ENCODE assay signal across 21 cellular contexts in the genomic region with DNA sequence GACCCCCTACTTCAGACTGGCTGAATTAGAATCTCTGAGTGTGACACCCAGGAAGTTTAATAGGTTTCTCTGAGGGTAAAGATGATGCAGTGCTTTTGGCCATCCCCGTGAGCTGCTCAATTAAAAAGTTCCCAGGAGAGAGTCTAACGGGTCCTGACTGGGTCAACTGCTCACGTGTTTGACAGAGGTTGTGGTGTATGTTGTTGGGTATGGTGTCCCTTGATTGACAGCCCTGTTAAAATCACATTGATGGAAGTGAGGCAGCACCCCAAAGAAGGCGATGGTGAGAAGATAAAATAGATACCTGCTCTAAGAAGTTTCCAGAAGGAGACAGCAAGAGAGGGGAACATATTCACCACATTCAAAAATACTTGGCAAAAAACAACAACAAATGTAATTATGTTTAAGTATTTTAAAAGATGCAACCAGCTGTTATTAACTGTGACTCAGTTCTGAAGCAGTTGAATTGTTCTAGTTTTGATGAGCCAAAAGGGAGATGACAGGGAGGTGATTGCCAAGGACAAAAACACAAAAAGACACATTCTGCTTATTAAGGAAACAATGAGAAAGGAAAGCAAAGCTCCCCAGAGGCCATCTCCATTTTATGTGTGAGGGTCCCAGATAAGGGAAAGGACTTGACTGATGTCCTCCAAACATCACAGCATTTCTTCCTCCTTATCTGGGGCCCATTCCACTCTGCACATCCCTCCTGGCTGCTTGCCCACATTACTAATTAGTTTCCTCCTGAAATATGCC. TPM values are rescaled to one million over a fixed set of nuclear protein-coding genes. Genes with fewer than 3 reads are reported as not detected.
DNase-seq lines count a peak whose midpoint lies in the region; ATAC-seq, FAIRE-seq and TF ChIP-seq lines count a peak whose summit lies in the region.
"Had no signal": no experiment of that assay in that cellular context is flagged by ENCODE, and none has a peak within 500 bp of the region (broad histone marks: within the 10 kb centered on the region; RNA-seq: fewer than 3 reads in every experiment).

No MANE protein-coding gene starts in this region.

- WGBS in K562 (ENCODE audit: insufficient coverage, low coverage, missing lambda C conversion rate), result 8% methylated on average over 4 of the region's 4 CpGs

- no peaks in the 10 kb centered on the region for H4K20me1 ChIP-seq in K562 (replicated peaks; ENCODE audit: control insufficient read depth, insufficient read depth, low read length)
- no peaks in the 10 kb centered on the region for H4K20me1 ChIP-seq in neural progenitor cell (ENCODE audit: low read depth)

- CTCF ChIA-PET in Calu3 (lab: Charles Lee), result interaction anchor here (1.0 to 3.8 kb wide), 2 partner anchors 82 to 93 kb away, joined by 3 to 60 read pairs; no protein-coding TSS in a partner anchor
- CTCF ChIA-PET in K562 (lab: Yijun Ruan, JAX; ENCODE audit: low intra/inter-chr PET ratio), result interaction anchor here (0.6 to 2.8 kb wide), 3 partner anchors 86 to 257 kb away, joined by 3 to 28 read pairs (median 3); no protein-coding TSS in a partner anchor

- no peak overlapping the region for H3K9ac ChIP-seq in K562 (ENCODE audit: insufficient read depth in 1 of 2, low read depth in 2 of 2, low read length in 2 of 2)
- H3K9ac ChIP-seq in neural progenitor cell, result no peak overlapping the region

- H3K27me3 Mint-ChIP-seq in Calu3 (ENCODE audit: unreplicated experiment), result no peaks in the 10 kb centered on the region
- no peaks in the 10 kb centered on the region for H3K27me3 Mint-ChIP-seq in HFFc6 (ENCODE audit: insufficient read depth)
- peaks cover 3% of the 10 kb centered on the region for H3K27me3 Mint-ChIP-seq in neural progenitor cell (ENCODE audit: insufficient read depth, low read depth)
- H3K27me3 Mint-ChIP-seq in activated T-cell treated with anti-CD3 and anti-CD28 coated beads, Interleukin-2, amount 50 U/mL, for 24 hours, result no peaks in the 10 kb centered on the region
- H3K27me3 Mint-ChIP-seq: stimulated activated naive B cell treated with anti-CD40 and anti-IgM and Interleukin-4, amounts not matched to agents 10 μg/mL and 1 μg/mL and 100 μg/mL, for 72 hours had no signal

- H3K27me3 ChIP-seq in K562 (ENCODE audit: control insufficient read depth in 2 of 2, insufficient read depth in 2 of 2, low read length in 2 of 2) (no peaks in the 10 kb centered on the region), neural progenitor cell (no peaks in the 10 kb centered on the region)
- H3K27me3 ChIP-seq: breast epithelium, esophagus squamous epithelium, heart right ventricle, MG63, thyroid gland had no signal

- peak overlapping the region; percentile 31 for H3K27ac Mint-ChIP-seq in Calu3 (ENCODE audit: unreplicated experiment)
- peak overlapping the region; percentile 25; the same call in 1 of the 2 replicates for H3K27ac Mint-ChIP-seq in HFFc6
- peak overlapping the region; percentile 9 for H3K27ac Mint-ChIP-seq in neural progenitor cell
- H3K27ac Mint-ChIP-seq in activated T-cell treated with anti-CD3 and anti-CD28 coated beads, Interleukin-2, amount 50 U/mL, for 24 hours, result no peak overlapping the region
- H3K27ac Mint-ChIP-seq: stimulated activated naive B cell treated with anti-CD40 and anti-IgM and Interleukin-4, amounts not matched to agents 10 μg/mL and 1 μg/mL and 100 μg/mL, for 72 hours had no signal

- H3K9me3 Mint-ChIP-seq in Calu3 (ENCODE audit: low read depth, unreplicated experiment) (no peaks in the 10 kb centered on the region), HFFc6 (no peaks in the 10 kb centered on the region), neural progenitor cell (no peaks in the 10 kb centered on the region)
- no peaks in the 10 kb centered on the region for H3K9me3 Mint-ChIP-seq in activated T-cell treated with anti-CD3 and anti-CD28 coated beads, Interleukin-2, amount 50 U/mL, for 24 hours
- H3K9me3 Mint-ChIP-seq: immature natural killer cell; stimulated activated naive B cell treated with anti-CD40 and anti-IgM and Interleukin-4, amounts not matched to agents 10 μg/mL and 1 μg/mL and 100 μg/mL, for 72 hours had no signal

- H3K9me3 ChIP-seq in K562 (replicated peaks; ENCODE audit: control insufficient read depth, insufficient read depth, low read depth, low read length) (no peaks in the 10 kb centered on the region), neural progenitor cell (ENCODE audit: low read depth) (no peaks in the 10 kb centered on the region)
- H3K9me3 ChIP-seq: breast epithelium, esophagus squamous epithelium, heart right ventricle, MG63, thyroid gland had no signal

- TF ChIP-seq CTCF in Calu3 (IDR thresholded peaks at IDR 0.05; ENCODE audit: unreplicated experiment), result no peak
- no peak for TF ChIP-seq CTCF in HFFc6 (IDR thresholded peaks at IDR 0.05)
- TF ChIP-seq CTCF in K562 (IDR thresholded peaks at IDR 0.05 in 2 of 3, conservative IDR thresholded peaks at IDR 0.05 in 1 of 3; ENCODE audit: insufficient read depth in 2 of 3, low read depth in 1 of 3, low read length in 3 of 3), result no peak
- TF ChIP-seq CTCF in neural progenitor cell (IDR thresholded peaks at IDR 0.05), result no peak
- TF ChIP-seq CTCF in GM13976 (IDR thresholded peaks at IDR 0.05; ENCODE audit: borderline replicate concordance, control extremely low read depth, extremely low read depth, insufficient read depth, missing control alignments), result no peak

- H3K4me1 ChIP-seq in K562 (replicated peaks in 1 of 2; ENCODE audit: control insufficient read depth in 2 of 2, insufficient read depth in 2 of 2, low read length in 2 of 2) (peaks cover 7 to 15% of the 10 kb centered on the region in 2 experiments; a peak in 4 of 5 replicates), neural progenitor cell (no peaks in the 10 kb centered on the region)
- H3K4me1 ChIP-seq: breast epithelium, thyroid gland had no signal

- H3K36me3 ChIP-seq in K562 (ENCODE audit: control insufficient read depth, insufficient read depth, low read length) (no peaks in the 10 kb centered on the region), neural progenitor cell (no peaks in the 10 kb centered on the region)
- H3K36me3 ChIP-seq: breast epithelium had no signal

- H3K4me3 ChIP-seq in K562 (no peak overlapping the region), neural progenitor cell (no peak overlapping the region)
- H3K4me3 ChIP-seq: breast epithelium, esophagus squamous epithelium, heart right ventricle, MG63, thyroid gland had no signal

- H3K4me1 Mint-ChIP-seq in Calu3 (ENCODE audit: low read depth, unreplicated experiment) (peaks cover 22% of the 10 kb centered on the region), HFFc6 (ENCODE audit: low read depth) (peaks cover 21% of the 10 kb centered on the region), neural progenitor cell (no peaks in the 10 kb centered on the region)
- peaks cover 4% of the 10 kb centered on the region for H3K4me1 Mint-ChIP-seq in activated T-cell treated with anti-CD3 and anti-CD28 coated beads, Interleukin-2, amount 50 U/mL, for 24 hours (ENCODE audit: low read depth)

- peak; percentile 82 for ATAC-seq in K562

- POLR2A ChIA-PET in K562 (lab: Yijun Ruan, JAX), result interaction anchor here (0.5 to 3.3 kb wide), 4 partner anchors 10 to 876 kb away, joined by 3 to 18 read pairs (median 6); no protein-coding TSS in a partner anchor

- intact Hi-C loops in Calu3 (cut with micrococcal nuclease; ENCODE audit: unreplicated experiment) (loop anchor here (1.0 to 5.0 kb wide), 2 partner anchors 76 to 94 kb away; a partner anchor contains a TSS), K562 (cut with micrococcal nuclease) (loop anchor here (1.0 to 5.0 kb wide), 3 partner anchors 76 to 261 kb away; a partner anchor contains a TSS)

- no peaks in the 10 kb centered on the region for H3K9me1 ChIP-seq in K562 (ENCODE audit: control insufficient read depth, insufficient read depth, low read length)

- no peak overlapping the region for H2AFZ ChIP-seq in K562 (ENCODE audit: low read depth, low read length)
- H2AFZ ChIP-seq in neural progenitor cell (replicated peaks), result no peak overlapping the region

- H3K79me2 ChIP-seq in K562 (ENCODE audit: control insufficient read depth, insufficient read depth, low read length) (no peaks in the 10 kb centered on the region), neural progenitor cell (ENCODE audit: low read depth) (no peaks in the 10 kb centered on the region)

- no peaks in the 10 kb centered on the region for H3F3A ChIP-seq in neural progenitor cell (ENCODE audit: low read depth)

- no peak overlapping the region for H3K4me3 Mint-ChIP-seq in Calu3 (ENCODE audit: low read depth, unreplicated experiment)
- H3K4me3 Mint-ChIP-seq in HFFc6, result no peak overlapping the region
- H3K4me3 Mint-ChIP-seq in neural progenitor cell, result no peak overlapping the region
- no peak overlapping the region for H3K4me3 Mint-ChIP-seq in activated T-cell treated with anti-CD3 and anti-CD28 coated beads, Interleukin-2, amount 50 U/mL, for 24 hours
- H3K4me3 Mint-ChIP-seq: immature natural killer cell; stimulated activated naive B cell treated with anti-CD40 and anti-IgM and Interleukin-4, amounts not matched to agents 10 μg/mL and 1 μg/mL and 100 μg/mL, for 72 hours had no signal

- TF ChIP-seq POLR2A in K562 (conservative IDR thresholded peaks at IDR 0.05), result no peak

- peak; percentile 66; the same call in 1 of the 2 replicates for TF ChIP-seq EP300 in K562 (IDR thresholded peaks at IDR 0.05; ENCODE audit: low read length)

- H3K4me2 ChIP-seq in K562 (ENCODE audit: insufficient read depth, low read length) (peak overlapping the region; percentile 33; the same call in 1 of the 2 replicates), neural progenitor cell (no peak overlapping the region)

- in situ Hi-C loops in K562 (cut with MboI) (no loop called here), GM13976 (cut with MboI; ENCODE audit: low sequenced_read_pairs, unreplicated experiment) (no loop called here)

- no peak for TF ChIP-seq RAD21 in K562 (CRISPR knock-in tag; conservative IDR thresholded peaks at IDR 0.05 in 1 of 2, IDR thresholded peaks at IDR 0.05 in 1 of 2)

- peaks cover 91% of the 10 kb centered on the region for H3K36me3 Mint-ChIP-seq in Calu3 (ENCODE audit: insufficient read depth, unreplicated experiment)
- H3K36me3 Mint-ChIP-seq in HFFc6 (ENCODE audit: low read depth), result peaks cover 13% of the 10 kb centered on the region; the same call in 1 of the 2 replicates
- H3K36me3 Mint-ChIP-seq in neural progenitor cell, result no peaks in the 10 kb centered on the region
- peaks cover 10% of the 10 kb centered on the region for H3K36me3 Mint-ChIP-seq in activated T-cell treated with anti-CD3 and anti-CD28 coated beads, Interleukin-2, amount 50 U/mL, for 24 hours (ENCODE audit: low read depth)

- H3K27ac ChIP-seq in K562 (ENCODE audit: extremely low read depth, low read depth, low read length) (no peak overlapping the region), neural progenitor cell (no peak overlapping the region)
- H3K27ac ChIP-seq: breast epithelium, RWPE1, thyroid gland had no signal

- DNase-seq in Calu3 (no peak), HFFc6 (no peak), K562 (ENCODE audit: extremely low read depth in 1 of 4, low spot score in 3 of 4) (peak in 3 of 4 experiments; percentile 27 to 91 (median 79)), neural progenitor cell (ENCODE audit: low spot score) (no peak), ureter (ENCODE audit: low spot score) (no peak), GM13976 (ENCODE audit: low spot score) (no peak)
- DNase-seq in activated T-cell treated with anti-CD3 and anti-CD28 coated beads, Interleukin-2, amount 50 U/mL, for 24 hours, result no peak
- DNase-seq: activated CD4-positive, alpha-beta T cell treated with anti-CD3 and anti-CD28 coated beads for 48 hours; effector CD4-positive, alpha-beta T cell; EL; H7; heart right ventricle; immature natural killer cell; MG63; NCI-H146; right cardiac atrium; thyroid gland had no signal

- FAIRE-seq in K562 (lab: Jason Lieb, UNC), result peak; percentile 87

- BruUV-seq in Calu3 (replicated peaks; lab: Mats Ljungman, UMichigan), result no TSS peak
- no TSS peak for BruUV-seq in K562 (replicated peaks; lab: Mats Ljungman, UMichigan)

RNA-seq across cellular contexts. Expression of a gene that starts 11.5 kb away (rescaled TPM):
- total RNA-seq in Calu3 (2022) (63.8 and 76.4 TPM in 2 replicates), K562 (2014; rRNA removed) (15.2 and 20.9 TPM in 2 replicates), K562 (2014; rRNA removed; fragmentation: Illumina TruSeq; extraction: Trizol) (20.0 and 21.8 TPM in 2 replicates), K562 (2015; rRNA removed; fragmentation: Illumina TruSeq; extraction: Trizol) (13.4 and 15.0 TPM in 2 replicates), K562 (2021) (18.6 and 18.7 TPM in 2 replicates), neural progenitor cell (ENCODE audit: low replicate concordance) (16.2 and 23.1 TPM in 2 replicates), ureter (18.5 TPM)
- total RNA-seq in HFFc6 (2021; fragmentation: NEBNext Ultra II Directional; extraction: Animal tissue kit (Norgen Biotek cat#: 25700)), result 10 to 100 TPM in 2 of 6 experiments, 1 to 10 TPM in 4; 6.5 to 11.2 (median 7.7) TPM
- total RNA-seq in K562 (2011; cell fraction: chromatin; rRNA removed; ENCODE audit: low replicate concordance), result 10.8 and 41.5 TPM in 2 replicates
- 5.8 and 8.2 TPM in 2 replicates for total RNA-seq in K562 (2011; cell fraction: nucleolus; rRNA removed)
- 15.5 and 33.4 TPM in 2 replicates for total RNA-seq in K562 (2011; cell fraction: nucleoplasm; rRNA removed)
- polyA plus RNA-seq in K562 (2011; rRNA removed) (19.3 and 27.3 TPM in 2 replicates), K562 (2014; fragmentation: Illumina TruSeq; extraction: Trizol) (21.3 and 26.2 TPM in 2 replicates), K562 (2014; fragmentation: Nextera tagmentation; extraction: Ambion mirVana) (1 to 10 TPM; 7.0 to 8.1 TPM), K562 (2014; rRNA removed) (15.4 and 18.1 TPM in 2 replicates)
- polyA plus RNA-seq in K562 (2011; cell fraction: cytosol; rRNA removed), result 6.4 and 14.0 TPM in 2 replicates
- 5.9 and 9.6 TPM in 2 replicates for polyA plus RNA-seq in K562 (2011; cell fraction: nucleus; rRNA removed)
- polyA plus RNA-seq in K562 (2012), result 14.6 and 16.4 TPM in 2 replicates
- polyA minus RNA-seq in K562 (2011; rRNA and poly(A)+ RNA removed), result 20.2 and 29.6 TPM in 2 replicates
- polyA minus RNA-seq in K562 (2011; cell fraction: cytosol; rRNA and poly(A)+ RNA removed), result 7.8 and 13.7 TPM in 2 replicates
- 5.1 TPM in 2 replicates for polyA minus RNA-seq in K562 (2011; cell fraction: nucleus; rRNA and poly(A)+ RNA removed)

Comparison
In these comparisons a context has a peak if more than half of its experiments do, and no peak if none do; other contexts are left out.
1. DNase-seq: peak in K562 (3 of 4); none in Calu3 (single experiment), HFFc6 (single experiment), neural progenitor cell (single experiment), ureter (single experiment), GM13976 (single experiment) and activated T-cell treated with anti-CD3 and anti-CD28 coated beads, Interleukin-2, amount 50 U/mL, for 24 hours (single experiment).